ENCODE assay signal across 19 cellular contexts in the genomic region with DNA sequence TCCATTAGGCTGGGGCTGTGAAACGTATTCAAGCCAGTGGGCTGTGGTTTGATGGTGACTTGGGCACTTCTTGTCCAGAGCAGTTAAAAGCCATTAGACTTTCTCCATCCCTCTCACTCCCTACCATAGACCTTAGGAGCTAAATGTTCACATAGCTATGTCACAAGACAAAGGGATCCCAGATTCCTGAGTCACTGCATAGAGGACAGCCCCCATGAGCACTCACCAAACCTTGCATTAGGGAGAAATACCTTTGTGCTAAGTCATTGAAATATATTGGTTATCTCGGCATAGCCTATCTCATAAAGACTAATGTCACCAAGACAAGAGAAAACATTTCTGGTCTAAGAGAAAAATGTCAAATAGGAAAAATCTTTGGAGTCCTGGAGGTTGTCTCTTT.
DNase-seq lines count a peak whose midpoint lies in the region; ATAC-seq and TF ChIP-seq lines count a peak whose summit lies in the region.
"Had no signal": no experiment of that assay in that cellular context is flagged by ENCODE, and none has a peak within 500 bp of the region (broad histone marks: within the 10 kb centered on the region; RNA-seq: fewer than 3 reads in every experiment).

No MANE protein-coding gene starts in this region.

- in situ Hi-C loops in Caki2 (cut with HindIII; ENCODE audit: low pct_unique_long_range_greater_than_20kb, low sequenced_read_pairs) (no loop called here), IMR-90 (cut with MboI; ENCODE audit: low sequenced_read_pairs) (no loop called here), brain microvascular endothelial cell (cut with HindIII; ENCODE audit: low pct_ligation_motif_present, low sequenced_read_pairs) (no loop called here), transverse colon (cut with MboI; ENCODE audit: low pct_ligation_motif_present in 1 of 4, low pct_unique_long_range_greater_than_20kb in 1 of 4, low sequenced_read_pairs in 3 of 4) (no loop called here)

- no peak overlapping the region for H3K18ac ChIP-seq in IMR-90 (ENCODE audit: low read depth, low read length)

- H3K4ac ChIP-seq in IMR-90 (ENCODE audit: low read depth, low read length): no peak overlapping the region

- no peaks in the 10 kb centered on the region for H3K9me1 ChIP-seq in IMR-90 (ENCODE audit: insufficient read depth, low read length)

- ATAC-seq in IMR-90 (ENCODE audit: low read depth) (peak; percentile 51; the same call in 1 of the 2 replicates), HG03196 (IDR thresholded peaks at IDR 0.05; ENCODE audit: unreplicated experiment) (no peak)
- ATAC-seq: activated CD4-positive, alpha-beta T cell treated with anti-CD3 and anti-CD28 coated beads for 36 hours; left colon had no signal

- H3K27ac ChIP-seq in IMR-90 (ENCODE audit: insufficient read depth, low read length) (no peak overlapping the region), brain microvascular endothelial cell (no peak overlapping the region), transverse colon (no peak overlapping the region), left ventricle myocardium inferior (replicated peaks) (no peak overlapping the region)
- H3K27ac ChIP-seq: C4-2B, stomach, vagina had no signal

- H3K9ac ChIP-seq in IMR-90 (ENCODE audit: low read depth, low read length): no peak overlapping the region

- TF ChIP-seq RAD21 in IMR-90 (IDR thresholded peaks at IDR 0.05; ENCODE audit: low read length): no peak

- no peaks in the 10 kb centered on the region for H3K79me1 ChIP-seq in IMR-90 (ENCODE audit: low read depth in 1 of 2, low read length in 2 of 2)

- TF ChIP-seq POLR2A in IMR-90 (IDR thresholded peaks at IDR 0.05; ENCODE audit: low read depth, low read length) (no peak), transverse colon (IDR thresholded peaks at IDR 0.05) (no peak)

- no peak overlapping the region for H3K56ac ChIP-seq in IMR-90 (ENCODE audit: extremely low read depth, insufficient read depth, low read length)

- CTCF ChIA-PET in IMR-90 (lab: Yijun Ruan, JAX): interaction anchor here (0.8 to 1.6 kb wide), 2 partner anchors 9 to 297 kb away, joined by 3 read pairs; no protein-coding TSS in a partner anchor

- no peak overlapping the region; the same call in 1 of the 2 replicates for H2BK120ac ChIP-seq in IMR-90 (ENCODE audit: low read depth, low read length)

- no peak overlapping the region for H3K23ac ChIP-seq in IMR-90 (ENCODE audit: low read depth, low read length)

- H4K8ac ChIP-seq in IMR-90 (ENCODE audit: low read depth in 2 of 2, low read length in 2 of 2): no peak overlapping the region

- POLR2A ChIA-PET in IMR-90 (lab: Charles Lee; ENCODE audit: unreplicated experiment): interaction anchor here (0.6 kb wide), 1 partner anchor 1664 kb away, joined by 3 read pairs; no protein-coding TSS in a partner anchor

- TF ChIP-seq CTCF in IMR-90 (conservative IDR thresholded peaks at IDR 0.05; ENCODE audit: low read depth, low read length): no peak
- TF ChIP-seq CTCF in brain microvascular endothelial cell (IDR thresholded peaks at IDR 0.05; ENCODE audit: low read depth, low read length, missing control alignments): no peak
- no peak for TF ChIP-seq CTCF in transverse colon (IDR thresholded peaks at IDR 0.05)
- TF ChIP-seq CTCF in left ventricle myocardium inferior (IDR thresholded peaks at IDR 0.05; ENCODE audit: borderline replicate concordance): no peak

- intact Hi-C loops in IMR-90 (cut with micrococcal nuclease) (no loop called here), transverse colon (cut with DNase I; ENCODE audit: low total_unique reads) (no loop called here), left ventricle myocardium inferior (cut with micrococcal nuclease) (no loop called here)

- H4K20me1 ChIP-seq in IMR-90 (ENCODE audit: insufficient read depth, low read length): no peaks in the 10 kb centered on the region

- no peaks in the 10 kb centered on the region for H3K36me3 ChIP-seq in IMR-90 (ENCODE audit: control insufficient read depth, insufficient read depth, low read length)
- H3K36me3 ChIP-seq in brain microvascular endothelial cell (replicated peaks): no peaks in the 10 kb centered on the region
- no peaks in the 10 kb centered on the region for H3K36me3 ChIP-seq in transverse colon
- no peaks in the 10 kb centered on the region for H3K36me3 ChIP-seq in left ventricle myocardium inferior
- H3K36me3 ChIP-seq: stomach, vagina had no signal

- H3K27me3 ChIP-seq in IMR-90 (ENCODE audit: control insufficient read depth, insufficient read depth, low read length): no peaks in the 10 kb centered on the region
- no peaks in the 10 kb centered on the region for H3K27me3 ChIP-seq in brain microvascular endothelial cell (replicated peaks)
- H3K27me3 ChIP-seq in transverse colon: no peaks in the 10 kb centered on the region
- H3K27me3 ChIP-seq in left ventricle myocardium inferior (ENCODE audit: low read depth): peaks cover 9% of the 10 kb centered on the region
- H3K27me3 ChIP-seq: stomach, vagina had no signal

- no peak overlapping the region for H3K14ac ChIP-seq in IMR-90 (replicated peaks; ENCODE audit: low read depth, low read length)

- dilution Hi-C loops in IMR-90 (cut with HindIII; ENCODE audit: low sequenced_read_pairs, unreplicated experiment): no loop called here

- H3K9me3 ChIP-seq in IMR-90 (ENCODE audit: control insufficient read depth, insufficient read depth, low read length): no peaks in the 10 kb centered on the region
- no peaks in the 10 kb centered on the region for H3K9me3 ChIP-seq in transverse colon
- no peaks in the 10 kb centered on the region for H3K9me3 ChIP-seq in left ventricle myocardium inferior (replicated peaks)
- H3K9me3 ChIP-seq: stomach, vagina had no signal

- H3K4me2 ChIP-seq in IMR-90 (ENCODE audit: low read depth, low read length): no peak overlapping the region

- H2AFZ ChIP-seq in IMR-90 (replicated peaks; ENCODE audit: low read length, poor library complexity): peak overlapping the region; percentile 29

- no peak overlapping the region for H2BK20ac ChIP-seq in IMR-90 (ENCODE audit: low read depth, low read length)

- no TSS peak for BruUV-seq in IMR-90 (replicated peaks; lab: Mats Ljungman, UMichigan)

- H4K5ac ChIP-seq in IMR-90 (ENCODE audit: low read depth, low read length): no peak overlapping the region

- H2AK9ac ChIP-seq in IMR-90 (replicated peaks; ENCODE audit: low read depth, low read length, poor library complexity): no peak overlapping the region

- H2BK5ac ChIP-seq in IMR-90 (ENCODE audit: low read depth, low read length, poor library complexity, severe bottlenecking): no peak overlapping the region

- H2AK5ac ChIP-seq in IMR-90 (ENCODE audit: low read depth, low read length): no peak overlapping the region

- no peak for TF ChIP-seq EP300 in transverse colon (IDR thresholded peaks at IDR 0.05; ENCODE audit: low read depth)

- H3K4me1 ChIP-seq in IMR-90 (ENCODE audit: control insufficient read depth, insufficient read depth, low read length) (no peaks in the 10 kb centered on the region), transverse colon (no peaks in the 10 kb centered on the region), left ventricle myocardium inferior (no peaks in the 10 kb centered on the region)
- H3K4me1 ChIP-seq: stomach, vagina had no signal

- H3K4me3 ChIP-seq in IMR-90 (ENCODE audit: insufficient read depth, low read depth, low read length) (no peak overlapping the region), brain microvascular endothelial cell (ENCODE audit: low read depth, low read length) (no peak overlapping the region), transverse colon (no peak overlapping the region), left ventricle myocardium inferior (no peak overlapping the region)
- H3K4me3 ChIP-seq: stomach, vagina had no signal

- WGBS in IMR-90 (ENCODE audit: extremely low coverage in 2 of 2, insufficient read length in 1 of 2), 2 experiments: no CpG with 5 or more reads among the region's 2 CpGs
- 76 to 83% methylated on average over 1 to 2 of the region's 2 CpGs for WGBS in transverse colon (ENCODE audit: low coverage in 1 of 2), 2 donors

- no peak overlapping the region for H4K91ac ChIP-seq in IMR-90 (ENCODE audit: insufficient read depth, low read depth, low read length)

- no peak overlapping the region for H2BK15ac ChIP-seq in IMR-90 (ENCODE audit: low read depth, low read length)

- peak; percentile 37 for DNase-seq in Caki2 (ENCODE audit: low read depth)
- peak; percentile 69 for DNase-seq in IMR-90
- DNase-seq in brain microvascular endothelial cell: peak; percentile 63
- DNase-seq in kidney tubule cell (ENCODE audit: low spot score): peak; percentile 79
- no peak for DNase-seq in transverse colon
- no peak for DNase-seq in left ventricle myocardium inferior
- DNase-seq in COLO668 (lab: John Stamatoyannopoulos, UW; ENCODE audit: unreplicated experiment): no peak
- DNase-seq: activated CD4-positive, alpha-beta T cell treated with anti-CD3 and anti-CD28 coated beads for 36 hours; activated CD8-positive, alpha-beta memory T cell treated with anti-CD3 and anti-CD28 coated beads, Interleukin-2, amount 50 U/mL, for 4 hours; activated naive CD4-positive, alpha-beta T cell treated with anti-CD3 and anti-CD28 coated beads for 36 hours; glutamatergic neuron; left colon; MM.1S; NCI-H1930; SHP77; stomach had no signal

TF ChIP-seq in IMR-90, 13 proteins besides CTCF, POLR2A, EP300 and RAD21:
- TF ChIP-seq RCOR1 (IDR thresholded peaks at IDR 0.05; ENCODE audit: insufficient replicate concordance, low read length) (no peak), MAZ (IDR thresholded peaks at IDR 0.05; ENCODE audit: borderline replicate concordance, low read depth, low read length) (no peak), BHLHE40 (IDR thresholded peaks at IDR 0.05; ENCODE audit: low read depth, low read length) (no peak), CEBPB (IDR thresholded peaks at IDR 0.05; ENCODE audit: low read depth, low read length) (peak; percentile 59; the same call in 1 of the 2 replicates), SMC3 (IDR thresholded peaks at IDR 0.05; ENCODE audit: low read depth, low read length) (no peak), NFE2L2 (IDR thresholded peaks at IDR 0.05; ENCODE audit: low read depth, low read length) (peak; percentile 12; the same call in 1 of the 2 replicates), RFX5 (IDR thresholded peaks at IDR 0.05; ENCODE audit: low read depth, low read length) (no peak), MXI1 (IDR thresholded peaks at IDR 0.05; ENCODE audit: borderline replicate concordance, low read depth, low read length) (no peak)
- TF ChIP-seq, protein P1, sequence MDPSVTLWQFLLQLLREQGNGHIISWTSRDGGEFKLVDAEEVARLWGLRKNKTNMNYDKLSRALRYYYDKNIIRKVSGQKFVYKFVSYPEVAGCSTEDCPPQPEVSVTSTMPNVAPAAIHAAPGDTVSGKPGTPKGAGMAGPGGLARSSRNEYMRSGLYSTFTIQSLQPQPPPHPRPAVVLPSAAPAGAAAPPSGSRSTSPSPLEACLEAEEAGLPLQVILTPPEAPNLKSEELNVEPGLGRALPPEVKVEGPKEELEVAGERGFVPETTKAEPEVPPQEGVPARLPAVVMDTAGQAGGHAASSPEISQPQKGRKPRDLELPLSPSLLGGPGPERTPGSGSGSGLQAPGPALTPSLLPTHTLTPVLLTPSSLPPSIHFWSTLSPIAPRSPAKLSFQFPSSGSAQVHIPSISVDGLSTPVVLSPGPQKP (IDR thresholded peaks at IDR 0.05; ENCODE audit: borderline replicate concordance, low read depth, low read length): no peak

Comparison
In these comparisons a context has a peak if more than half of its experiments do, and no peak if none do; other contexts are left out.
1. DNase-seq: peak in Caki2 (single experiment), IMR-90 (single experiment), brain microvascular endothelial cell (single experiment) and kidney tubule cell (single experiment); none in transverse colon (single experiment), left ventricle myocardium inferior (single experiment) and COLO668 (single experiment).